8 cellular contexts compared by ENCODE assay signal in the genomic region with DNA sequence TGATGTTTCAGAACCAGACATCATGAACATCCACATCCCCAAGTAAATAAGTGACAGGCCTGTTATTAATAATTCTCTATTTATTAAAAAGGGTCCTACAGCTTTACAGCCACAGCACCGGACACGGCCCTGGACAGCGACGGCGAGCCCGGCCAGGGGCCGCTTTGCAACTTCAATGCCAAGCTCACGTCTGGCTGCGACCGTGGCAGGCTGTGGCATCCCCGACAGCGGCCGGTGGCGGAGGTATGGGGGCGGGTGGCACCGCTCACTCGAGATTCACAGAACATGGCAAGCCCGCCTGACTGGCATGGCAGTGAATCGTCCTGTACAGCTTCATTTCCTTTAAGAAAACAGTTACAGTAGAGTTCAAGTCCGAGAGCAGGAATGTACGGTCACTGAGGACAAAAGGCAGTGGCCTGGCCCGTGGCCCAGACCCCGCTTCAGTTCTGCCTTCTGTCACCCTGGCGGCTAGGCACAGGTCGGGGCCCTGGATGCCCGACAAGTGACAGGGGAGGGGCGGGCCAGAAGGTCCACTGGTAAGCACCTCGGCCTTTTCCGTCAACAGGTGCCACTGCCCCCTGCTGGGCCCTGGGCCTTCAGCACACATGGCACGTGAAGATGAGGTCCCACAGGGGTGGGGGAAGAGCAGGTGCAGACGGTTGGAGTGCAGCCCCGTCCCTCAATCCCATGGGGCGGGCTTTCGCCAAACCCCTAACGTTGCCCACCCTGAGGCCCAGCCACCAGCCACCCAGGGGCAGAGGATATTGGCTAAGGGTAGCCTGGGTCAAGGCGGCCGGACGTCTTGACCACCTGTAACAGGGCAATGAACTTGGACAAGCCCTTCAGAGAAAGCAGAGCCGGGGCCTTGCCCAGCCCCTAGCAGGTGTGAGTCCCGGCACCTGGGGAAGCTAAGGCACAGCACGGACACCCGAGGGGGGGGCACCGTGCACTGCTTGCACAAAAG. TPM values are rescaled to one million over a fixed set of nuclear protein-coding genes. Genes with fewer than 3 reads are reported as not detected.
DNase-seq lines count a peak whose midpoint lies in the region; ATAC-seq and TF ChIP-seq lines count a peak whose summit lies in the region.

No MANE protein-coding gene starts in this region.

- TF ChIP-seq CTCF in type B pancreatic cell (conservative IDR thresholded peaks at IDR 0.05), result peak; percentile 52

- H3K36me3 Mint-ChIP-seq in activated naive CD4-positive, alpha-beta T cell treated with anti-CD3 and anti-CD28 coated beads for 36 hours (ENCODE audit: low read depth), result peaks cover 25% of the 10 kb centered on the region
- peaks cover 15% of the 10 kb centered on the region for H3K36me3 Mint-ChIP-seq in type B pancreatic cell

- intact Hi-C loops in activated naive CD4-positive, alpha-beta T cell treated with anti-CD3 and anti-CD28 coated beads for 36 hours (cut with micrococcal nuclease), result no loop called here

- H3K27me3 Mint-ChIP-seq in activated naive CD4-positive, alpha-beta T cell treated with anti-CD3 and anti-CD28 coated beads for 36 hours (ENCODE audit: low read depth), result no peaks in the 10 kb centered on the region
- no peaks in the 10 kb centered on the region for H3K27me3 Mint-ChIP-seq in type B pancreatic cell

- peak; percentile 35 for DNase-seq in activated naive CD4-positive, alpha-beta T cell treated with anti-CD3 and anti-CD28 coated beads for 36 hours
- no peak for DNase-seq in activated naive CD4-positive, alpha-beta T cell treated with Interleukin-2 at 50 U/mL for 16 hours
- DNase-seq in activated naive CD4-positive, alpha-beta T cell treated with anti-CD3 and anti-CD28 coated beads, Interleukin-2, amount 50 U/mL, for 16 hours, result peak; percentile 37
- peak; percentile 2 for DNase-seq in iPS-NIHi11 (ENCODE audit: low spot score)
- no peak for DNase-seq in type B pancreatic cell (ENCODE audit: extremely low spot score, unreplicated experiment)
- no peak for DNase-seq in stimulated activated CD4-positive, alpha-beta T cell treated with anti-CD3 and anti-CD28 coated beads, Interleukin-4, amount 100 ng/mL, for 4 hours
- DNase-seq in RKO (ENCODE audit: low spot score), result no peak

- no peaks in the 10 kb centered on the region for H3K4me1 Mint-ChIP-seq in activated naive CD4-positive, alpha-beta T cell treated with anti-CD3 and anti-CD28 coated beads for 36 hours (ENCODE audit: low read depth)
- H3K4me1 Mint-ChIP-seq in type B pancreatic cell (ENCODE audit: unreplicated experiment), result no peaks in the 10 kb centered on the region

- CTCF ChIA-PET in activated naive CD4-positive, alpha-beta T cell treated with anti-CD3 and anti-CD28 coated beads for 36 hours (lab: Charles Lee), result interaction anchor here (0.9 to 10.4 kb wide), 7 partner anchors 16 to 106 kb away, joined by 3 to 185 read pairs (median 4); no protein-coding TSS in a partner anchor

- no peak for ATAC-seq in GM21723 (IDR thresholded peaks at IDR 0.05; ENCODE audit: unreplicated experiment)

- H3K4me3 Mint-ChIP-seq in activated naive CD4-positive, alpha-beta T cell treated with anti-CD3 and anti-CD28 coated beads for 36 hours, result no peak overlapping the region
- no peak overlapping the region for H3K4me3 Mint-ChIP-seq in type B pancreatic cell

- no peak overlapping the region for H3K27ac Mint-ChIP-seq in activated naive CD4-positive, alpha-beta T cell treated with anti-CD3 and anti-CD28 coated beads for 36 hours
- H3K27ac Mint-ChIP-seq in type B pancreatic cell, result no peak overlapping the region

- H3K9me3 Mint-ChIP-seq in activated naive CD4-positive, alpha-beta T cell treated with anti-CD3 and anti-CD28 coated beads for 36 hours, result no peaks in the 10 kb centered on the region
- H3K9me3 Mint-ChIP-seq in type B pancreatic cell, result no peaks in the 10 kb centered on the region

RNA-seq across cellular contexts. Expression of a gene that starts 30.3 kb away (rescaled TPM):
- total RNA-seq in activated naive CD4-positive, alpha-beta T cell treated with anti-CD3 and anti-CD28 coated beads for 36 hours, result 10 to 100 TPM; 18.5 to 21.2 TPM
- 40.5 and 45.5 TPM in 2 replicates for total RNA-seq in type B pancreatic cell (ENCODE audit: low replicate concordance)

RNA-seq across cellular contexts. Expression of a gene that starts 30.4 kb away (rescaled TPM):
- 10 to 100 TPM; 15.6 TPM for total RNA-seq in activated naive CD4-positive, alpha-beta T cell treated with anti-CD3 and anti-CD28 coated beads for 36 hours
- 32.4 and 43.6 TPM in 2 replicates for total RNA-seq in type B pancreatic cell (ENCODE audit: low replicate concordance)

Comparison
In these comparisons a context has a peak if more than half of its experiments do, and no peak if none do; other contexts are left out.
1. DNase-seq: peak in activated naive CD4-positive, alpha-beta T cell treated with anti-CD3 and anti-CD28 coated beads for 36 hours (single experiment), activated naive CD4-positive, alpha-beta T cell treated with anti-CD3 and anti-CD28 coated beads, Interleukin-2, amount 50 U/mL, for 16 hours (single experiment) and iPS-NIHi11 (single experiment); none in activated naive CD4-positive, alpha-beta T cell treated with Interleukin-2 at 50 U/mL for 16 hours (single experiment), type B pancreatic cell (single experiment), stimulated activated CD4-positive, alpha-beta T cell treated with anti-CD3 and anti-CD28 coated beads, Interleukin-4, amount 100 ng/mL, for 4 hours (0 of 2) and RKO (single experiment).